In genomic region chr20:5636841-5637240, GRCh38 we compare ENCODE assay signal across 2 cellular contexts.
TF ChIP-seq lines count a peak whose summit lies in the region.

No MANE protein-coding gene starts in this region.

TF ChIP-seq in A549, 52 proteins besides CTCF, POLR2A, EP300 and RAD21 (continued from another document):
- no peak for TF ChIP-seq BCL3 (IDR thresholded peaks at IDR 0.05)
- TF ChIP-seq MYC (IDR thresholded peaks at IDR 0.05; ENCODE audit: borderline replicate concordance, low read length) = no peak
- TF ChIP-seq FOXS1 (CRISPR knock-in tag; IDR thresholded peaks at IDR 0.05) = no peak
- TF ChIP-seq NFE2L2 (conservative IDR thresholded peaks at IDR 0.05; ENCODE audit: low read length) = no peak
- TF ChIP-seq CBX8 (IDR thresholded peaks at IDR 0.05) = no peak
- no peak for TF ChIP-seq CEBPB (IDR thresholded peaks at IDR 0.05)
- TF ChIP-seq FOSL2 (IDR thresholded peaks at IDR 0.05) = no peak
- no peak for TF ChIP-seq FOSL2 (CRISPR knock-in tag; IDR thresholded peaks at IDR 0.05)
- TF ChIP-seq USF2 (IDR thresholded peaks at IDR 0.05) = no peak
- TF ChIP-seq ZFP36 (IDR thresholded peaks at IDR 0.05; ENCODE audit: borderline replicate concordance, partially characterized antibody) = no peak
- TF ChIP-seq ELK1 (IDR thresholded peaks at IDR 0.05; ENCODE audit: low read depth, low read length) = no peak
- no peak for TF ChIP-seq HEYL (CRISPR knock-in tag; IDR thresholded peaks at IDR 0.05)
- TF ChIP-seq NR3C1 (IDR thresholded peaks at IDR 0.05) = no peak
- no peak for TF ChIP-seq HOXB13 (CRISPR knock-in tag; IDR thresholded peaks at IDR 0.05; ENCODE audit: low read depth)
- no peak for TF ChIP-seq SMC3 (IDR thresholded peaks at IDR 0.05)
- no peak for TF ChIP-seq SREBF2 (IDR thresholded peaks at IDR 0.05)

TF ChIP-seq in K562, 482 proteins besides CTCF, POLR2A, EP300 and RAD21 (continued from another document):
- no peak for TF ChIP-seq MAFG (tag; conservative IDR thresholded peaks at IDR 0.05)
- TF ChIP-seq FIP1L1 (IDR thresholded peaks at IDR 0.05; ENCODE audit: low read depth, low read length, poor library complexity, severe bottlenecking) = no peak
- TF ChIP-seq, protein P1, sequence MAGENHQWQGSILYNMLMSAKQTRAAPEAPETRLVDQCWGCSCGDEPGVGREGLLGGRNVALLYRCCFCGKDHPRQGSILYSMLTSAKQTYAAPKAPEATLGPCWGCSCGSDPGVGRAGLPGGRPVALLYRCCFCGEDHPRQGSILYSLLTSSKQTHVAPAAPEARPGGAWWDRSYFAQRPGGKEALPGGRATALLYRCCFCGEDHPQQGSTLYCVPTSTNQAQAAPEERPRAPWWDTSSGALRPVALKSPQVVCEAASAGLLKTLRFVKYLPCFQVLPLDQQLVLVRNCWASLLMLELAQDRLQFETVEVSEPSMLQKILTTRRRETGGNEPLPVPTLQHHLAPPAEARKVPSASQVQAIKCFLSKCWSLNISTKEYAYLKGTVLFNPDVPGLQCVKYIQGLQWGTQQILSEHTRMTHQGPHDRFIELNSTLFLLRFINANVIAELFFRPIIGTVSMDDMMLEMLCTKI (IDR thresholded peaks at IDR 0.05; ENCODE audit: partially characterized antibody) = no peak
- no peak for TF ChIP-seq CHCHD3 (CRISPR knock-in tag; IDR thresholded peaks at IDR 0.05)
- no peak for TF ChIP-seq NCOA6 (IDR thresholded peaks at IDR 0.05)
- TF ChIP-seq SP2 (IDR thresholded peaks at IDR 0.05; ENCODE audit: extremely low read depth, low read depth, low read length, poor library complexity, severe bottlenecking) = no peak
- TF ChIP-seq, protein P2, sequence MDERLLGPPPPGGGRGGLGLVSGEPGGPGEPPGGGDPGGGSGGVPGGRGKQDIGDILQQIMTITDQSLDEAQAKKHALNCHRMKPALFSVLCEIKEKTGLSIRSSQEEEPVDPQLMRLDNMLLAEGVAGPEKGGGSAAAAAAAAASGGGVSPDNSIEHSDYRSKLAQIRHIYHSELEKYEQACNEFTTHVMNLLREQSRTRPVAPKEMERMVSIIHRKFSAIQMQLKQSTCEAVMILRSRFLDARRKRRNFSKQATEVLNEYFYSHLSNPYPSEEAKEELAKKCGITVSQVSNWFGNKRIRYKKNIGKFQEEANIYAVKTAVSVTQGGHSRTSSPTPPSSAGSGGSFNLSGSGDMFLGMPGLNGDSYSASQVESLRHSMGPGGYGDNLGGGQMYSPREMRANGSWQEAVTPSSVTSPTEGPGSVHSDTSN (CRISPR knock-in tag; IDR thresholded peaks at IDR 0.05; ENCODE audit: low read depth) = no peak
- TF ChIP-seq, protein P2 (tag; conservative IDR thresholded peaks at IDR 0.05; ENCODE audit: low read depth) = no peak
- no peak for TF ChIP-seq ZNF165 (CRISPR knock-in tag; IDR thresholded peaks at IDR 0.05; ENCODE audit: borderline replicate concordance)
